In the genomic region with DNA sequence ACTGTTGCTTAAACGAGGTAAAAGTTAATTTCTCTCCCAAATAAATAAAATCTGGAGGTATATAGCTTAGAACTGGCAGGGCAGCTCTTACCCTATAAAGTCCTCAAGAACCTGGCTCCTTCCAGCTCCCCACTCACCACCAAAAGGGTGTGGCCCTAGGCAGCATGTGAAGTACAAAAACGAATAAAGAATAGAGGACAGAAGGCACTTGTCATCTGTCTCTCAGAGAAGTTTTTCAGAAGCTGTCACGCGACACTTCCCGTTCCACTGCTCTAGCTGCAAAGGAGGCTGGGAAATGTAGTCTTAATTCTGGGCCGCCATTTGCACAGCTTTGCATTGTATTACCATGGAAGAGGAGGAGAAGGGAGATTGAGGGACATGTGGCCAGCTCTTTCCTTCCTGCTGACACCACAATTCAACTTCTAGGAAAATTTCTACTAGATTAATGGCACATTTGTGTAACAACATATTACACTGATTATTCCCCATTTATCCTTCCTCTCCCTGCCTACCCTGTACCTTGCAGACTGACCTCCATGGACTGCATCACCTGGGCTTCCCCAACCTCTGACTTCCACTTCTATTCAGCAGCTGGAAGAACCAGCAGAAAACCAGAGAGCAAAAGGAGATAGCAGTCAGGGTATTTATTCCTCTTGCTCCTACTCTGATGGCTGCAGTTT, we compare ENCODE assay signal across 1 cellular context.
TF ChIP-seq lines count a peak whose summit lies in the region.

No MANE protein-coding gene starts in this region.

TF ChIP-seq in H1, 55 proteins besides CTCF, POLR2A, EP300 and RAD21 (continued from another document):
- TF ChIP-seq SIN3A (conservative IDR thresholded peaks at IDR 0.05 in 1 of 2, IDR thresholded peaks at IDR 0.05 in 1 of 2; ENCODE audit: low read depth in 1 of 2, low read length in 2 of 2) = 0 out of 4 replicates have a peak, but pooled peaks of 1 of the 2 experiments have one; percentile 30
- no peak for TF ChIP-seq TAF1 (IDR thresholded peaks at IDR 0.05; ENCODE audit: low read depth, low read length)
- TF ChIP-seq SIX5 (IDR thresholded peaks at IDR 0.05; ENCODE audit: low read depth, low read length) = peak; percentile 84
- peak; percentile 98 for TF ChIP-seq YY1 (IDR thresholded peaks at IDR 0.05; ENCODE audit: low read depth, low read length)
- TF ChIP-seq RFX5 (IDR thresholded peaks at IDR 0.05; ENCODE audit: borderline replicate concordance, low read depth, low read length) = peak; percentile 77; the same call in 1 of the 2 replicates
- no peak for TF ChIP-seq ZNF274 (IDR thresholded peaks at IDR 0.05; ENCODE audit: borderline replicate concordance, extremely low read depth, low read length)
- no peak for TF ChIP-seq GTF2F1 (IDR thresholded peaks at IDR 0.05; ENCODE audit: borderline replicate concordance, low read depth, low read length)
- peak; percentile 54; the same call in 1 of the 2 replicates for TF ChIP-seq BRCA1 (IDR thresholded peaks at IDR 0.05; ENCODE audit: low read depth, low read length)
- TF ChIP-seq CREB1 (IDR thresholded peaks at IDR 0.05) = peak; percentile 59; the same call in 1 of the 2 replicates
- no peak for TF ChIP-seq SRF (IDR thresholded peaks at IDR 0.05; ENCODE audit: low read depth, low read length)
- TF ChIP-seq CHD2 (IDR thresholded peaks at IDR 0.05; ENCODE audit: low read length) = peak; percentile 89
- TF ChIP-seq KDM5A (IDR thresholded peaks at IDR 0.05; ENCODE audit: low read length) = no peak
- TF ChIP-seq KDM1A (IDR thresholded peaks at IDR 0.05; ENCODE audit: borderline replicate concordance, low read length) = no peak
TF ChIP-seq in H1: peak in this region for 7.
